ENCODE assay signal across 8 cellular contexts in the genomic region with DNA sequence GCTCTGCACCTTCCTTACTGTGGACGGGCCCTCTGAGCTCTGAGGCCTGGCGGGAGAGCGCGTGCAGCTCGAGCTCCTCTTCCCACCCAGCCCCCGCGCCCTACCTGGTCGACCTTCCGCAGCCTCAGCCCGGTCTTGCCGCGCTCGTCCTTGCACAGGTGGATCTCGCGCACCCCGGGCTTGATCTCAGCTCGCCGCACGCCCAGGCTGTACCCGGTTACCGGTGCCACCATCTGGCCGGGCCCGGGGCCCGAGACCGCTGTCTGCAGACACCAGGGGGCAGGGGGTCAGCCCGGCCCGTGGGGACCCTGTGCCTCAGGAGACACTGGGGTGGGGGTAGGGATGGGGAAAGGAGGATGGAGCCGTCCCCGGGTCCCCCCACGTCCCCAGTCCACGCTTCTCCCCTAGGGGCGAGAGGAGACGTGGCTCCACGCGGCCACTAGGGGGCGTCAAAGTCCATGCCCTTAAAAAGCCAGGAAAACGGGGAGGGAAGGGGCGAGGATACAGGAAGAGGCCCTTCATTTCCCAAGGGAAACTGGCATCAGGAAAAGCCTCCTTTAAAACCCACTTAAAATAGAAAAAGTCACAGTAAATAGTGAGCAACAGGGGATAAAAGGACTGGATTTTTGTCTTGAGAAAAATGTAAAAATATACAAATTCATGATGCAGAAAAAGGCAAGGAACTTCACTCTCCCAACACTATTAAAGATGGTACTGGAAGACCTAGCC. TPM values are rescaled to one million over a fixed set of nuclear protein-coding genes. Genes with fewer than 3 reads are reported as not detected.
DNase-seq lines count a peak whose midpoint lies in the region; ATAC-seq and TF ChIP-seq lines count a peak whose summit lies in the region.

No MANE protein-coding gene starts in this region.

- TF ChIP-seq CTCF in glutamatergic neuron (IDR thresholded peaks at IDR 0.05; ENCODE audit: partially characterized antibody, unreplicated experiment): peak; percentile 100
- peak; percentile 82 to 97 (median 95) for TF ChIP-seq CTCF in ovary (IDR thresholded peaks at IDR 0.05)
- peak; percentile 98 for TF ChIP-seq CTCF in type B pancreatic cell (conservative IDR thresholded peaks at IDR 0.05)

- H3K27ac ChIP-seq in SJCRH30 (no peak overlapping the region), ovary (no peak overlapping the region)

- no peaks in the 10 kb centered on the region for H3K9me3 ChIP-seq in SJCRH30 (replicated peaks)
- H3K9me3 ChIP-seq in ovary: no peaks in the 10 kb centered on the region

- no peak for ATAC-seq in GM21737 (IDR thresholded peaks at IDR 0.05; ENCODE audit: unreplicated experiment)

- CTCF ChIA-PET in activated naive CD4-positive, alpha-beta T cell treated with anti-CD3 and anti-CD28 coated beads, Interleukin-2, amount 10 ng/mL, durations not matched to agents 7 days and 5 days (lab: Charles Lee): interaction anchor here (0.6 to 2.6 kb wide), 14 partner anchors 8 to 191 kb away, joined by 3 to 41 read pairs (median 4); a partner anchor contains a TSS

- TF ChIP-seq POLR2A in ovary (IDR thresholded peaks at IDR 0.05): no peak

- intact Hi-C loops in ovary (cut with DNase I): loop anchor here (5.0 kb wide), 4 partner anchors 84 to 154 kb away; a partner anchor contains a TSS

- no peaks in the 10 kb centered on the region for H3K9me3 Mint-ChIP-seq in activated naive CD4-positive, alpha-beta T cell treated with anti-CD3 and anti-CD28 coated beads, Interleukin-2, amount 10 ng/mL, durations not matched to agents 7 days and 5 days
- peaks cover 7% of the 10 kb centered on the region for H3K9me3 Mint-ChIP-seq in glutamatergic neuron (ENCODE audit: unreplicated experiment)
- H3K9me3 Mint-ChIP-seq in type B pancreatic cell: no peaks in the 10 kb centered on the region

- no peak overlapping the region for H3K27ac Mint-ChIP-seq in activated naive CD4-positive, alpha-beta T cell treated with anti-CD3 and anti-CD28 coated beads, Interleukin-2, amount 10 ng/mL, durations not matched to agents 7 days and 5 days
- no peak overlapping the region for H3K27ac Mint-ChIP-seq in glutamatergic neuron (ENCODE audit: unreplicated experiment)
- H3K27ac Mint-ChIP-seq in type B pancreatic cell: no peak overlapping the region

- no peak overlapping the region for H3K4me3 Mint-ChIP-seq in activated naive CD4-positive, alpha-beta T cell treated with anti-CD3 and anti-CD28 coated beads, Interleukin-2, amount 10 ng/mL, durations not matched to agents 7 days and 5 days
- H3K4me3 Mint-ChIP-seq in glutamatergic neuron (ENCODE audit: unreplicated experiment) (no peak overlapping the region), type B pancreatic cell (no peak overlapping the region)

- DNase-seq in COLO829 (ENCODE audit: low spot score) (peak; percentile 80), KBM-7 (peak; percentile 44), SJCRH30 (peak; percentile 79 to 85), glutamatergic neuron (peak; percentile 89), ovary (peak; percentile 79 to 88 (median 85)), type B pancreatic cell (ENCODE audit: extremely low spot score, unreplicated experiment) (no peak)
- peak; percentile 69 for DNase-seq in activated naive CD4-positive, alpha-beta T cell treated with anti-CD3 and anti-CD28 coated beads, Interleukin-2, amount 10 ng/mL, durations not matched to agents 7 days and 5 days

- no peaks in the 10 kb centered on the region for H3K36me3 Mint-ChIP-seq in activated naive CD4-positive, alpha-beta T cell treated with anti-CD3 and anti-CD28 coated beads, Interleukin-2, amount 10 ng/mL, durations not matched to agents 7 days and 5 days
- H3K36me3 Mint-ChIP-seq in glutamatergic neuron (ENCODE audit: unreplicated experiment): no peaks in the 10 kb centered on the region
- no peaks in the 10 kb centered on the region for H3K36me3 Mint-ChIP-seq in type B pancreatic cell

- peaks cover 14% of the 10 kb centered on the region for H3K27me3 Mint-ChIP-seq in activated naive CD4-positive, alpha-beta T cell treated with anti-CD3 and anti-CD28 coated beads, Interleukin-2, amount 10 ng/mL, durations not matched to agents 7 days and 5 days
- H3K27me3 Mint-ChIP-seq in glutamatergic neuron (ENCODE audit: unreplicated experiment) (peaks cover 9% of the 10 kb centered on the region), type B pancreatic cell (peaks cover 11% of the 10 kb centered on the region)

- H3K27me3 ChIP-seq in SJCRH30: no peaks in the 10 kb centered on the region
- no peaks in the 10 kb centered on the region for H3K27me3 ChIP-seq in ovary

- H3K4me3 ChIP-seq in SJCRH30 (no peak overlapping the region), ovary (no peak overlapping the region)

- H3K4me1 Mint-ChIP-seq in activated naive CD4-positive, alpha-beta T cell treated with anti-CD3 and anti-CD28 coated beads, Interleukin-2, amount 10 ng/mL, durations not matched to agents 7 days and 5 days: peaks cover 22% of the 10 kb centered on the region
- H3K4me1 Mint-ChIP-seq in glutamatergic neuron (ENCODE audit: low read depth, unreplicated experiment) (peaks cover 6% of the 10 kb centered on the region), type B pancreatic cell (ENCODE audit: unreplicated experiment) (peaks cover 4% of the 10 kb centered on the region)

- WGBS in ovary, 3 donors: 13 to 17% (median 15%) methylated on average over 37 to 38 of the region's 38 CpGs

- no peak for TF ChIP-seq EP300 in ovary (IDR thresholded peaks at IDR 0.05)

- no peaks in the 10 kb centered on the region for H3K4me1 ChIP-seq in SJCRH30
- H3K4me1 ChIP-seq in ovary (ENCODE audit: insufficient read depth): peaks cover 2% of the 10 kb centered on the region

- H3K36me3 ChIP-seq in SJCRH30 (no peaks in the 10 kb centered on the region), ovary (no peaks in the 10 kb centered on the region)

- in situ Hi-C loops in KBM-7 (cut with MboI; ENCODE audit: low pct_unique_long_range_greater_than_20kb, low sequenced_read_pairs): no loop called here

RNA-seq across cellular contexts. Expression of a gene that starts 15.5 kb away (rescaled TPM):
- 0.71 TPM in 2 replicates for total RNA-seq in SJCRH30 (2014; rRNA removed; shearing (Covaris generic))
- 4.0 TPM for total RNA-seq in glutamatergic neuron (ENCODE audit: unreplicated experiment)
- 10 to 100 TPM in 1 of 7 donors, 1 to 10 TPM in 6; 2.7 to 34.7 (median 4.0) TPM for total RNA-seq in ovary
- 1 to 10 TPM in 1 of 2 donors, under 1 TPM in 1; 0.92 to 3.4 TPM for polyA plus RNA-seq in ovary
- total RNA-seq in type B pancreatic cell (ENCODE audit: low replicate concordance): 4.9 and 7.4 TPM in 2 replicates

RNA-seq across cellular contexts. Expression of a gene that starts 47.3 kb away (rescaled TPM):
- 2.9 and 3.0 TPM in 2 replicates for total RNA-seq in SJCRH30 (2014; rRNA removed; shearing (Covaris generic))
- total RNA-seq in glutamatergic neuron (ENCODE audit: unreplicated experiment) (34.5 TPM), ovary (1 to 10 TPM; 2.4 to 6.8 (median 4.1) TPM), type B pancreatic cell (ENCODE audit: low replicate concordance) (2.7 and 3.6 TPM in 2 replicates)
- 1 to 10 TPM; 1.5 to 1.7 TPM for polyA plus RNA-seq in ovary
